Comparison of ENCODE assay signal across 8 cellular contexts in the genomic region with DNA sequence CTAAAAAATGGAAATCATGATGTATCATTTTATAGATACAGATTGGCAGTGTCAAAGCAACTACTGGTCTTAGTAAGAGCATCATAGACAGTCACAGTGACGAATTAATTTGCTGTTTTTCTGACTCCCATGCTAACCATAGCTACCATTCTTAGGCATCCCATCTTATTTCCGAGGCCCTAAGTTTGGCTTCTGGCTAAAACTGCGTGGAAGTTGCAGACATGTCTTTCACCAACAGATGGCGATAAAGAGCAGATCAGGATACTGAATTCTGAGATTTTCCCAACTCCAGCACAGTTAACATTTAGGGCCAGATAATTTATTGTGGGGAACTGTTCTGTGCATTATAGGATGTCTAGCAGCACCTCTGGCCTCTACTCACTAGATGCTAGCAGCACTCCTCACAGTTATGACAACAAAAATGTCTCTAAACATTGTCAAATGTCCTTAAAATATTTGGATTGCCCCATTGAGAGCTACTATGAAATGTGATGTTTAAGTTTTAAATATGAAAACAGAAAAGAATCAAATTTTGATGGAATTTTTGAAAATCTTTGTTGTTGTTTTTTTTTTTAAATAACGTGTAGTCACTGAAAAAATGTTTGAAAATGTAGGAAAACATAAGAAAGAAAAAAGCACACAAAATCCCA. TPM values are rescaled to one million over a fixed set of nuclear protein-coding genes. Genes with fewer than 3 reads are reported as not detected.
A peak's percentile ranks its signal among the peaks of the same experiment; 100 is the strongest.
DNase-seq lines count a peak whose midpoint lies in the region; ATAC-seq and TF ChIP-seq lines count a peak whose summit lies in the region.

No MANE protein-coding gene starts in this region.

- no peaks in the 10 kb centered on the region for H3K36me3 ChIP-seq in sigmoid colon

- WGBS in sigmoid colon, 2 donors: 3 to 16% methylated on average over 5 of the region's 5 CpGs
- 9 to 11% methylated on average over 5 of the region's 5 CpGs for WGBS in lower leg skin, 2 donors

- H3K4me1 Mint-ChIP-seq in activated naive CD4-positive, alpha-beta T cell treated with anti-CD3 and anti-CD28 coated beads, Interleukin-2, amount 50 U/mL, for 24 hours: peaks cover 24% of the 10 kb centered on the region

- no peak for TF ChIP-seq EP300 in sigmoid colon (IDR thresholded peaks at IDR 0.05)

- ATAC-seq in left cardiac atrium: peak; percentile 20 to 34

- DNase-seq in AML-193 (lab: John Stamatoyannopoulos, UW): peak; percentile 9 to 17
- peak; percentile 67 for DNase-seq in GM03348 (ENCODE audit: low spot score)
- peak; percentile 11 for DNase-seq in NCI-H1105 (lab: John Stamatoyannopoulos, UW)
- DNase-seq in left cardiac atrium: no peak
- no peak for DNase-seq in sigmoid colon
- DNase-seq in GDM1 (lab: John Stamatoyannopoulos, UW): no peak
- no peak for DNase-seq in lower leg skin (ENCODE audit: low spot score in 2 of 2)

- no peaks in the 10 kb centered on the region for H3K27me3 ChIP-seq in sigmoid colon

- TF ChIP-seq CTCF in sigmoid colon (IDR thresholded peaks at IDR 0.05) (peak in 3 of 4 experiments; percentile 44 to 78 (median 65)), lower leg skin (IDR thresholded peaks at IDR 0.05) (no peak)

- TF ChIP-seq POLR2A in sigmoid colon (IDR thresholded peaks at IDR 0.05): no peak
- TF ChIP-seq POLR2A in lower leg skin (IDR thresholded peaks at IDR 0.05): no peak

- intact Hi-C loops in left cardiac atrium (cut with DNase I): no loop called here
- intact Hi-C loops in sigmoid colon (cut with DNase I): no loop called here
- intact Hi-C loops in lower leg skin (cut with DNase I; ENCODE audit: low total_unique reads): no loop called here

- no peak overlapping the region for H3K4me3 Mint-ChIP-seq in activated naive CD4-positive, alpha-beta T cell treated with anti-CD3 and anti-CD28 coated beads, Interleukin-2, amount 50 U/mL, for 24 hours

- peak overlapping the region; percentile 2 for H3K27ac Mint-ChIP-seq in activated naive CD4-positive, alpha-beta T cell treated with anti-CD3 and anti-CD28 coated beads, Interleukin-2, amount 50 U/mL, for 24 hours

- H3K9me3 Mint-ChIP-seq in activated naive CD4-positive, alpha-beta T cell treated with anti-CD3 and anti-CD28 coated beads, Interleukin-2, amount 50 U/mL, for 24 hours: peaks cover 4% of the 10 kb centered on the region

- H3K36me3 Mint-ChIP-seq in activated naive CD4-positive, alpha-beta T cell treated with anti-CD3 and anti-CD28 coated beads, Interleukin-2, amount 50 U/mL, for 24 hours: peaks cover 2% of the 10 kb centered on the region

- no peak overlapping the region for H3K27ac ChIP-seq in sigmoid colon

- H3K4me1 ChIP-seq in sigmoid colon: no peaks in the 10 kb centered on the region

- H3K9me3 ChIP-seq in sigmoid colon: no peaks in the 10 kb centered on the region

- H3K4me3 ChIP-seq in sigmoid colon (no peak overlapping the region), lower leg skin (ENCODE audit: low read depth, poor library complexity, severe bottlenecking) (no peak overlapping the region)

- H3K27me3 Mint-ChIP-seq in activated naive CD4-positive, alpha-beta T cell treated with anti-CD3 and anti-CD28 coated beads, Interleukin-2, amount 50 U/mL, for 24 hours: no peaks in the 10 kb centered on the region

RNA-seq across cellular contexts. Expression of a gene that starts 16.3 kb away (rescaled TPM):
- total RNA-seq in left cardiac atrium (under 1 TPM; 0.08 to 0.15 TPM), sigmoid colon (under 1 TPM in 2 of 4 donors, not detected in 2; 0.28 to 0.41 TPM), lower leg skin (not detected)
- under 1 TPM in 1 of 3 donors, not detected in 2; 0.06 TPM for polyA plus RNA-seq in sigmoid colon

RNA-seq across cellular contexts. Expression of a gene that starts 27.4 kb away (rescaled TPM):
- not detected for total RNA-seq in left cardiac atrium
- not detected for total RNA-seq in sigmoid colon
- polyA plus RNA-seq in sigmoid colon: not detected
- not detected for total RNA-seq in lower leg skin

RNA-seq across cellular contexts. Expression of a gene that starts 44.1 kb away (rescaled TPM):
- total RNA-seq in left cardiac atrium (under 1 TPM in 1 of 2 donors, not detected in 1; 0.08 TPM), sigmoid colon (under 1 TPM in 2 of 4 donors, not detected in 2; 0.14 to 0.28 TPM), lower leg skin (not detected)
- polyA plus RNA-seq in sigmoid colon: under 1 TPM in 1 of 3 donors, not detected in 2; 0.06 TPM

Comparison
In these comparisons a context has a peak if more than half of its experiments do, and no peak if none do; other contexts are left out.
1. DNase-seq: peak in AML-193 (2 of 2), GM03348 (single experiment) and NCI-H1105 (single experiment); none in left cardiac atrium (single experiment), sigmoid colon (single experiment), GDM1 (single experiment) and lower leg skin (0 of 2).
2. CTCF ChIP-seq: peak in sigmoid colon (3 of 4); none in lower leg skin (0 of 3).